In the genomic region with DNA sequence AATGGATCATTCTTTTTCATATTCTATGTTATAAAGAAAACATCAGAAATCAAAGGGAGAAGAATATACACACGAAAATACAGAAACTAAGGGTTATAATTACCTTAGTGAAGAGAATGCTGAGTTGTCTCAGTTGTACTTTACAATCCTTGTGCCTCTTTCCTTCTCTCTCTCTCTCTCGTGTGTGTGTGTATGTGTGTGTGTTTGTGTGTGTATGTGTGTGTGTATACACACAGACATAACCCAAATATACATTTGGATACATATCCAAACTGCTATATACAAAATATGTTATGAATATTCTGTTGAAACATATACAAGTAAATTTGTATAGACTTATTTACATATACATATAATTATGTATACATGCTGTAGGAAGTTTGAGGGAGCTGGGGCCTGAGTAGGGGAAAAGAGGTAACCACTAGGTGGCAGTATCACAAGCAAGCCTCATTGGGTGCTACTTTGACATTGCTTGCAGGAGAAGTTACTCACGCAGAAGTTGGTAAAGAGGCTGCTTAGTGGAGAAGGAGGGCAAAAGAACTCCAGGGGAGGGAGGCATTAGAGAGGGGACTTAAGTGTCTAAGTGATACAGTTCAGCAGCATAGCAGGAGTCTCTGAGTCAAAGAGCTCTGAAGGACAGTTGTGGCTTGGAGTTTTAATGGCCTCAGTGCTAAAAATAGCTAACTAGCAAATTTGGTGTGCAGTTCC, we compare ENCODE assay signal across 8 cellular contexts.
DNase-seq lines count a peak whose midpoint lies in the region; ATAC-seq, FAIRE-seq and TF ChIP-seq lines count a peak whose summit lies in the region.

No MANE protein-coding gene starts in this region.

- CTCF ChIA-PET in MCF 10A (lab: Yijun Ruan, JAX) = interaction anchor here (0.6 to 1.8 kb wide), 8 partner anchors 10 to 77 kb away, joined by 3 to 6 read pairs (median 4); no protein-coding TSS in a partner anchor

- H2AFZ ChIP-seq in hepatocyte = no peak overlapping the region

- WGBS in hepatocyte (ENCODE audit: low lambda C conversion rate, missing lambda C conversion rate) = 61% methylated on average over 3 of the region's 3 CpGs

- intact Hi-C loops in MCF 10A (cut with micrococcal nuclease) = loop anchor here (2.0 kb wide), 1 partner anchor 74 kb away; no protein-coding TSS in a partner anchor
- intact Hi-C loops in breast epithelium (cut with DNase I; ENCODE audit: low total_unique reads) = loop anchor here (10.0 kb wide), 1 partner anchor 636 kb away; no protein-coding TSS in a partner anchor

- H3K27me3 ChIP-seq in breast epithelium (no peaks in the 10 kb centered on the region), Peyer's patch (no peaks in the 10 kb centered on the region), hepatocyte (no peaks in the 10 kb centered on the region)

- no peaks in the 10 kb centered on the region for H3K36me3 Mint-ChIP-seq in MCF 10A (ENCODE audit: insufficient read depth, unreplicated experiment)

- no peaks in the 10 kb centered on the region for H3K9me2 ChIP-seq in hepatocyte (replicated peaks; ENCODE audit: insufficient read depth)

- H3K9me3 ChIP-seq in breast epithelium = peaks cover 0 to 14% of the 10 kb centered on the region in 2 donors
- peaks cover 0 to 5% (median 0%) of the 10 kb centered on the region in 4 donors for H3K9me3 ChIP-seq in Peyer's patch
- no peaks in the 10 kb centered on the region for H3K9me3 ChIP-seq in hepatocyte (ENCODE audit: low read depth)

- no peak overlapping the region for H3K4me3 Mint-ChIP-seq in MCF 10A (ENCODE audit: unreplicated experiment)

- no peaks in the 10 kb centered on the region for H3K4me1 ChIP-seq in breast epithelium
- H3K4me1 ChIP-seq in Peyer's patch = no peaks in the 10 kb centered on the region
- H3K4me1 ChIP-seq in hepatocyte (ENCODE audit: insufficient read depth) = no peaks in the 10 kb centered on the region

- FAIRE-seq in GM12892 (lab: Jason Lieb, UNC) = no peak

- H3K27ac ChIP-seq in breast epithelium = no peak overlapping the region
- H3K27ac ChIP-seq in Peyer's patch = no peak overlapping the region
- no peak overlapping the region for H3K27ac ChIP-seq in hepatocyte

- no TSS peak for BruUV-seq in MCF 10A (replicated peaks; lab: Mats Ljungman, UMichigan)

- H3K27me3 Mint-ChIP-seq in MCF 10A (ENCODE audit: insufficient read depth, unreplicated experiment) = no peaks in the 10 kb centered on the region

- POLR2A ChIA-PET in MCF 10A (lab: Yijun Ruan, JAX) = no interaction called here

- no peaks in the 10 kb centered on the region for H3K4me1 Mint-ChIP-seq in MCF 10A (ENCODE audit: insufficient read depth, unreplicated experiment)

- no peak overlapping the region for H3K4me2 ChIP-seq in hepatocyte

- H3K36me3 ChIP-seq in breast epithelium (no peaks in the 10 kb centered on the region), Peyer's patch (no peaks in the 10 kb centered on the region), hepatocyte (replicated peaks; ENCODE audit: insufficient read depth, low read depth) (no peaks in the 10 kb centered on the region)

- TF ChIP-seq POLR2A in breast epithelium (IDR thresholded peaks at IDR 0.05) (no peak), Peyer's patch (IDR thresholded peaks at IDR 0.05) (no peak), GM12892 (IDR thresholded peaks at IDR 0.05; ENCODE audit: low read depth, low read length) (no peak)

- H3K4me3 ChIP-seq in breast epithelium = no peak overlapping the region
- H3K4me3 ChIP-seq in Peyer's patch = no peak overlapping the region
- no peak overlapping the region for H3K4me3 ChIP-seq in hepatocyte

- no peaks in the 10 kb centered on the region for H3K79me2 ChIP-seq in hepatocyte

- H3K27ac Mint-ChIP-seq in MCF 10A (ENCODE audit: low read depth, unreplicated experiment) = no peak overlapping the region

- H4K20me1 ChIP-seq in hepatocyte (ENCODE audit: insufficient read depth, poor library complexity, severe bottlenecking) = no peaks in the 10 kb centered on the region

- peaks cover 30% of the 10 kb centered on the region for H3K9me3 Mint-ChIP-seq in MCF 10A (ENCODE audit: unreplicated experiment)

- DNase-seq in MCF 10A (ENCODE audit: unreplicated experiment) = peak; percentile 61
- no peak for DNase-seq in breast epithelium (ENCODE audit: low spot score in 2 of 2)
- no peak for DNase-seq in Peyer's patch
- DNase-seq in hepatocyte (ENCODE audit: low spot score) = peak; percentile 65
- DNase-seq in stimulated activated naive CD4-positive, alpha-beta T cell (lab: John Stamatoyannopoulos, UW) = no peak
- DNase-seq in GM12892 (ENCODE audit: insufficient read length) = no peak
- DNase-seq in NCI-H345 treated with DMSO at 0.1 percent for 48 hours (lab: John Stamatoyannopoulos, UW; ENCODE audit: unreplicated experiment) = no peak

- TF ChIP-seq CTCF in MCF 10A (IDR thresholded peaks at IDR 0.05; ENCODE audit: unreplicated experiment) = peak; percentile 25
- no peak for TF ChIP-seq CTCF in breast epithelium (IDR thresholded peaks at IDR 0.05)
- TF ChIP-seq CTCF in Peyer's patch (IDR thresholded peaks at IDR 0.05) = peak in 4 of 6 experiments; percentile 25 to 40 (median 35)
- peak; percentile 49 for TF ChIP-seq CTCF in hepatocyte (IDR thresholded peaks at IDR 0.05; ENCODE audit: poor library complexity)

- peak; percentile 81 for ATAC-seq in HG03103 (IDR thresholded peaks at IDR 0.05; ENCODE audit: low read depth, unreplicated experiment)

Comparison
In these comparisons a context has a peak if more than half of its experiments do, and no peak if none do; other contexts are left out.
1. DNase-seq: peak in MCF 10A (single experiment) and hepatocyte (single experiment); none in breast epithelium (0 of 2), Peyer's patch (0 of 3), stimulated activated naive CD4-positive, alpha-beta T cell (0 of 6), GM12892 (single experiment) and NCI-H345 treated with DMSO at 0.1 percent for 48 hours (single experiment).
2. CTCF ChIP-seq: peak in MCF 10A (single experiment), Peyer's patch (4 of 6) and hepatocyte (single experiment); none in breast epithelium (0 of 3).